11 cellular contexts compared by ENCODE assay signal in genomic region chrX:152900937-152901445, GRCh38. TPM values are rescaled to one million over a fixed set of nuclear protein-coding genes. Genes with fewer than 3 reads are reported as not detected.
"Had no signal": no experiment of that assay in that cellular context is flagged by ENCODE, and none has a peak within 500 bp of the region (broad histone marks: within the 10 kb centered on the region; RNA-seq: fewer than 3 reads in every experiment).

No MANE protein-coding gene starts in this region.

- H3K27me3 ChIP-seq: ascending aorta, testis, upper lobe of right lung had no signal

- H3K4me1 ChIP-seq: testis, upper lobe of right lung had no signal

- H3K4me3 ChIP-seq: ascending aorta, esophagus muscularis mucosa, testis, upper lobe of right lung had no signal

- H3K36me3 ChIP-seq: ascending aorta, esophagus muscularis mucosa, upper lobe of right lung had no signal

- H3K9me3 ChIP-seq: ascending aorta, esophagus muscularis mucosa, testis, upper lobe of right lung had no signal

- H3K27ac ChIP-seq: esophagus muscularis mucosa, testis, upper lobe of right lung had no signal

- ATAC-seq: activated naive CD8-positive, alpha-beta T cell treated with anti-CD3 and anti-CD28 coated beads, Interleukin-2, amount 50 U/mL, for 24 hours; natural killer cell; stimulated activated naive CD8-positive, alpha-beta T cell treated with anti-CD3 and anti-CD28 coated beads, Interleukin-15, amount 100 ng/mL, for 72 hours; upper lobe of right lung had no signal

- FAIRE-seq: small intestine had no signal

- DNase-seq: activated CD4-positive, alpha-beta T cell treated with anti-CD3 and anti-CD28 coated beads, Interleukin-2, amount 50 U/mL, for 48 hours; activated CD4-positive, CD25-positive, alpha-beta regulatory T cell treated with anti-CD3 and anti-CD28 coated beads, Interleukin-2, amount 50 U/mL, for 72 hours; activated naive CD4-positive, alpha-beta T cell treated with Interleukin-2 at 50 U/mL for 16 hours; activated naive CD8-positive, alpha-beta T cell treated with anti-CD3 and anti-CD28 coated beads, Interleukin-2, amount 50 U/mL, for 24 hours; natural killer cell; small intestine; stimulated activated naive CD8-positive, alpha-beta T cell treated with anti-CD3 and anti-CD28 coated beads, Interleukin-15, amount 100 ng/mL, for 72 hours; testis; upper lobe of right lung had no signal

RNA-seq across cellular contexts. Expression of gene ZNF185, which starts 3.1 kb away (rescaled TPM):
- total RNA-seq: ascending aorta had no signal
